Comparison of ENCODE assay signal across 19 cellular contexts in the genomic region with DNA sequence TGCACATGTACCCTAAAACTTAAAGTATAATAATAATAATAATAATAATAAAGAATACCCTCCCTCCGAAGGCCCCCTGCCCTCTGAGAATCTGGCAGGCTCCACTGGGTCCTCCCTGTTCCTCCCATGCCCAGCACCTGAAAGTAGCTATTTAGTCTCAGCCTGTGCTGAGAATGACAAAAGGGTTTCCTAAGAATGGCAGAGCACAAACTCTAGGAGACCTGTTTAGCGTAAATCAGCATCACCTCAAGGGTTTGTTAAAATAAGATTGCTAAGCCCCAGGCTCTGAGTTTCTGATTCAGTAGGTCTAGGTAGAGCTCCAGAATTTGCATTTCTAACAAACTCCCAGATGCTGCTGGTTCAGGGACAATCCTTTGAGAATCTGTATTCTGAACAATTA.
"Had no signal": no experiment of that assay in that cellular context is flagged by ENCODE, and none has a peak within 500 bp of the region (broad histone marks: within the 10 kb centered on the region; RNA-seq: fewer than 3 reads in every experiment).

No MANE protein-coding gene starts in this region.

- ATAC-seq: gastroesophageal sphincter; left lobe of liver; mucosa of descending colon; natural killer cell; psoas muscle; right lobe of liver; stimulated activated effector memory CD8-positive, alpha-beta T cell treated with anti-CD3 and anti-CD28 coated beads, Interleukin-12 subunit alpha, Interleukin-12 subunit beta, amount 100 ng/mL, for 72 hours; stimulated activated naive CD8-positive, alpha-beta T cell treated with anti-CD3 and anti-CD28 coated beads, Interleukin-15, Interleukin-2, amounts not matched to agents 100 U/mL and 50 U/mL, for 24 hours had no signal

- H3K79me2 ChIP-seq: parathyroid adenoma had no signal

- H3K27ac ChIP-seq: colonic mucosa, esophagus squamous epithelium, gastroesophageal sphincter, parathyroid adenoma, psoas muscle, right lobe of liver, tibial artery, upper lobe of left lung, vagina had no signal

- H3K27me3 ChIP-seq: colonic mucosa, esophagus squamous epithelium, right lobe of liver, tibial artery, upper lobe of left lung, vagina had no signal

- H3K36me3 ChIP-seq: colonic mucosa, esophagus squamous epithelium, gastroesophageal sphincter, right lobe of liver, tibial artery, upper lobe of left lung, vagina had no signal

- H2AFZ ChIP-seq: parathyroid adenoma had no signal

- H3K4me3 ChIP-seq: colonic mucosa, esophagus squamous epithelium, gastroesophageal sphincter, mucosa of descending colon, psoas muscle, right lobe of liver, tibial artery, upper lobe of left lung, vagina had no signal

- DNase-seq: colonic mucosa; dermis blood vessel endothelial cell; esophagus squamous epithelium; foreskin fibroblast; glutamatergic neuron; mucosa of descending colon; natural killer cell; psoas muscle; right lobe of liver; stimulated activated CD4-positive, alpha-beta T cell treated with anti-CD3 and anti-CD28 coated beads, Interleukin-4, amount 100 ng/mL, for 1 hour; stimulated activated CD8-positive, alpha-beta memory T cell treated with anti-CD3 and anti-CD28 coated beads, Interleukin-4, amount 100 ng/mL, for 48 hours; stimulated activated naive CD8-positive, alpha-beta T cell treated with anti-CD3 and anti-CD28 coated beads, Interleukin-15, Interleukin-2, amounts not matched to agents 100 U/mL and 50 U/mL, for 24 hours; tibial artery; upper lobe of left lung had no signal

- H3K4me1 ChIP-seq: colonic mucosa, gastroesophageal sphincter, parathyroid adenoma, psoas muscle, right lobe of liver, vagina had no signal

- H3K9ac ChIP-seq: parathyroid adenoma had no signal

- H3K9me3 ChIP-seq: colonic mucosa, esophagus squamous epithelium, mucosa of descending colon, psoas muscle, right lobe of liver, tibial artery, upper lobe of left lung, vagina had no signal
